ENCODE assay signal across 8 cellular contexts in genomic region chrX:24259544-24260240, GRCh38. TPM values are rescaled to one million over a fixed set of nuclear protein-coding genes. Genes with fewer than 3 reads are reported as not detected.
DNase-seq lines count a peak whose midpoint lies in the region; ATAC-seq and TF ChIP-seq lines count a peak whose summit lies in the region.

No MANE protein-coding gene starts in this region.

- H3K27me3 Mint-ChIP-seq in brain: peaks cover 11% of the 10 kb centered on the region

- DNase-seq in NCI-H82 (lab: John Stamatoyannopoulos, UW) (peak; percentile 74), NCI-H82 treated with DMSO at 0.1 percent for 48 hours (lab: John Stamatoyannopoulos, UW; ENCODE audit: unreplicated experiment) (no peak), NCI-H69 (lab: John Stamatoyannopoulos, UW) (peak; percentile 63), left colon (peak in 1 of 2 donors; percentile 23)

- H3K9me3 Mint-ChIP-seq in brain: peaks cover 0 to 5% (median 0%) of the 10 kb centered on the region in 5 experiments

- ATAC-seq in HG02798 (IDR thresholded peaks at IDR 0.05; ENCODE audit: poor library complexity, unreplicated experiment) (peak; percentile 42), left colon (peak; percentile 63), HG03521 (IDR thresholded peaks at IDR 0.05; ENCODE audit: unreplicated experiment) (no peak), HG02623 (IDR thresholded peaks at IDR 0.05; ENCODE audit: unreplicated experiment) (no peak)

- H3K4me3 Mint-ChIP-seq in brain: no peak overlapping the region

- H3K4me1 Mint-ChIP-seq in brain: peaks cover 7% of the 10 kb centered on the region

- H3K36me3 Mint-ChIP-seq in brain: no peaks in the 10 kb centered on the region

- H3K27ac Mint-ChIP-seq in brain: no peak overlapping the region

- TF ChIP-seq CTCF in brain (conservative IDR thresholded peaks at IDR 0.05): peak; percentile 66 to 76

- intact Hi-C loops in left colon (cut with DNase I, micrococcal nuclease): no loop called here

RNA-seq across cellular contexts. Expression of gene SUPT20HL2, which starts 54.2 kb away (rescaled TPM):
- polyA plus RNA-seq in brain (ENCODE audit: insufficient read depth, low read depth, low replicate concordance): not detected
- not detected for total RNA-seq in left colon

Comparison
In these comparisons a context has a peak if more than half of its experiments do, and no peak if none do; other contexts are left out.
1. ATAC-seq: peak in HG02798 (single experiment) and left colon (single experiment); none in HG03521 (single experiment) and HG02623 (single experiment).